Comparison of ENCODE assay signal across 20 cellular contexts in genomic region chrX:116284383-116284782, GRCh38.
A peak's percentile ranks its signal among the peaks of the same experiment; 100 is the strongest.
DNase-seq lines count a peak whose midpoint lies in the region; ATAC-seq, FAIRE-seq and TF ChIP-seq lines count a peak whose summit lies in the region.
"Had no signal": no experiment of that assay in that cellular context is flagged by ENCODE, and none has a peak within 500 bp of the region (broad histone marks: within the 10 kb centered on the region; RNA-seq: fewer than 3 reads in every experiment).

No MANE protein-coding gene starts in this region.

- no peak overlapping the region for H3K4me3 Mint-ChIP-seq in astrocyte (ENCODE audit: unreplicated experiment)
- H3K4me3 Mint-ChIP-seq: CD14-positive monocyte, IgD-negative memory B cell had no signal

- no peak overlapping the region for H2AFZ ChIP-seq in astrocyte (ENCODE audit: low read depth, low read length)

- no peaks in the 10 kb centered on the region for H3K79me2 ChIP-seq in astrocyte (ENCODE audit: insufficient read depth, low read length)

- FAIRE-seq in A549 (lab: Jason Lieb, UNC) = no peak
- no peak for FAIRE-seq in astrocyte (lab: Jason Lieb, UNC)
- FAIRE-seq: A204.1, G401.6, GM12891 had no signal

- TF ChIP-seq POLR2A in A549 (IDR thresholded peaks at IDR 0.05; ENCODE audit: low read length) = no peak

- peaks cover 4% of the 10 kb centered on the region for H3K4me1 Mint-ChIP-seq in astrocyte (ENCODE audit: low read depth, unreplicated experiment)
- H3K4me1 Mint-ChIP-seq: CD14-positive monocyte, IgD-negative memory B cell had no signal

- H3K4me3 ChIP-seq in A549 (no peak overlapping the region), astrocyte (ENCODE audit: insufficient read depth, low read depth, low read length) (no peak overlapping the region), tibial artery (no peak overlapping the region)
- H3K4me3 ChIP-seq: HAP-1, Peyer's patch, SJCRH30 had no signal

- POLR2A ChIA-PET in A549 (lab: Yijun Ruan, JAX) = no interaction called here

- peak overlapping the region in 1 of 2 experiments; percentile 14; a peak in 1 of 6 replicates for H3K27ac ChIP-seq in A549
- no peak overlapping the region for H3K27ac ChIP-seq in astrocyte (ENCODE audit: low read depth, low read length)
- H3K27ac ChIP-seq in tibial artery = no peak overlapping the region
- H3K27ac ChIP-seq: Peyer's patch, SJCRH30 had no signal

- H3K27me3 Mint-ChIP-seq in astrocyte (ENCODE audit: low read depth, unreplicated experiment) = no peaks in the 10 kb centered on the region
- H3K27me3 Mint-ChIP-seq: IgD-negative memory B cell had no signal

- TF ChIP-seq EP300 in A549 (IDR thresholded peaks at IDR 0.05) = no peak

- TF ChIP-seq CTCF in A549 (IDR thresholded peaks at IDR 0.05) (no peak), astrocyte (IDR thresholded peaks at IDR 0.05; ENCODE audit: insufficient read depth, low read depth, low read length) (no peak), tibial artery (IDR thresholded peaks at IDR 0.05) (no peak)

- H3K4me1 ChIP-seq in A549 (0 out of 3 replicates have a peak, but pooled peaks cover 8% of the 10 kb centered on the region), astrocyte (ENCODE audit: insufficient read depth, low read length) (no peaks in the 10 kb centered on the region), tibial artery (no peaks in the 10 kb centered on the region)
- H3K4me1 ChIP-seq: HAP-1, Peyer's patch had no signal

- WGBS in A549 (ENCODE audit: missing lambda C conversion rate) = 11% methylated on average over 1 of the region's 1 CpG

- H3K36me3 ChIP-seq in astrocyte (ENCODE audit: insufficient read depth, low read length) (no peaks in the 10 kb centered on the region), tibial artery (no peaks in the 10 kb centered on the region)
- H3K36me3 ChIP-seq: HAP-1, Peyer's patch, SJCRH30 had no signal

- no peaks in the 10 kb centered on the region for H3K9me3 Mint-ChIP-seq in astrocyte (ENCODE audit: unreplicated experiment)

- H3K27ac Mint-ChIP-seq in astrocyte (ENCODE audit: unreplicated experiment) = peak overlapping the region; percentile 2
- H3K27ac Mint-ChIP-seq: CD14-positive monocyte, IgD-negative memory B cell had no signal

- H3K9ac ChIP-seq in astrocyte (ENCODE audit: low read length) = no peak overlapping the region

- no peak for TF ChIP-seq RAD21 in A549 (conservative IDR thresholded peaks at IDR 0.05 in 1 of 2, IDR thresholded peaks at IDR 0.05 in 1 of 2)

- ATAC-seq in A549 = no peak
- no peak for ATAC-seq in HG03045 (IDR thresholded peaks at IDR 0.05; ENCODE audit: unreplicated experiment)
- ATAC-seq in HG03175 (IDR thresholded peaks at IDR 0.05; ENCODE audit: unreplicated experiment) = no peak

- H3K27me3 ChIP-seq in astrocyte (ENCODE audit: insufficient read depth, low read length) (no peaks in the 10 kb centered on the region), tibial artery (no peaks in the 10 kb centered on the region)
- H3K27me3 ChIP-seq: Peyer's patch, SJCRH30 had no signal

- H3K4me2 ChIP-seq in A549 (peak overlapping the region; percentile 45), astrocyte (ENCODE audit: low read length) (no peak overlapping the region)

- H3K9me3 ChIP-seq in A549 = no peaks in the 10 kb centered on the region
- no peaks in the 10 kb centered on the region for H3K9me3 ChIP-seq in astrocyte (ENCODE audit: insufficient read depth, low read depth, low read length)
- H3K9me3 ChIP-seq in tibial artery = no peaks in the 10 kb centered on the region
- H3K9me3 ChIP-seq: HAP-1, Peyer's patch, SJCRH30 had no signal

- CTCF ChIA-PET in A549 (lab: Yijun Ruan, JAX) = no interaction called here

- intact Hi-C loops in tibial artery (cut with DNase I; ENCODE audit: low total_unique reads) = no loop called here

- no peaks in the 10 kb centered on the region for H3K36me3 Mint-ChIP-seq in astrocyte (ENCODE audit: low read depth, unreplicated experiment)
- H3K36me3 Mint-ChIP-seq: CD14-positive monocyte, IgD-negative memory B cell had no signal

- H4K20me1 ChIP-seq in astrocyte (ENCODE audit: insufficient read depth, low read length) = no peaks in the 10 kb centered on the region

- DNase-seq in A549 (ENCODE audit: low read depth in 1 of 2, low spot score in 1 of 2) (peak in 1 of 2 experiments; percentile 58), M059J (ENCODE audit: low read depth) (peak; percentile 87), astrocyte (ENCODE audit: low read depth) (no peak), kidney tubule cell (ENCODE audit: low spot score) (peak; percentile 16), RPMI8226 (no peak), tibial artery (no peak)
- DNase-seq: COR-L47, NCI-H146, NCI-H446 treated with DMSO at 0.1 percent for 48 hours, NCI-H774, Peyer's patch, SJCRH30 had no signal

TF ChIP-seq in A549, 52 proteins besides CTCF, POLR2A, EP300 and RAD21:
- no peak for TF ChIP-seq CEBPB (IDR thresholded peaks at IDR 0.05)
- TF ChIP-seq MAFK (IDR thresholded peaks at IDR 0.05; ENCODE audit: partially characterized antibody) = no peak
- no peak for TF ChIP-seq HOXB5 (CRISPR knock-in tag; IDR thresholded peaks at IDR 0.05)
- TF ChIP-seq RCOR1 (IDR thresholded peaks at IDR 0.05; ENCODE audit: low read depth, low read length) = no peak
- no peak for TF ChIP-seq USF2 (IDR thresholded peaks at IDR 0.05)
- no peak for TF ChIP-seq HOXB13 (CRISPR knock-in tag; IDR thresholded peaks at IDR 0.05; ENCODE audit: low read depth)
- no peak for TF ChIP-seq HMGXB4 (CRISPR knock-in tag; IDR thresholded peaks at IDR 0.05; ENCODE audit: borderline replicate concordance)
- no peak for TF ChIP-seq JUN (IDR thresholded peaks at IDR 0.05)
- no peak for TF ChIP-seq POLR2AphosphoS2 (conservative IDR thresholded peaks at IDR 0.05; ENCODE audit: low read length)
- no peak for TF ChIP-seq ESRRA (IDR thresholded peaks at IDR 0.05; ENCODE audit: borderline replicate concordance, low read length)
- no peak for TF ChIP-seq PBX3 (IDR thresholded peaks at IDR 0.05)

Comparison
In these comparisons a context has a peak if more than half of its experiments do, and no peak if none do; other contexts are left out.
1. DNase-seq: peak in M059J (single experiment) and kidney tubule cell (single experiment); none in astrocyte (single experiment), RPMI8226 (single experiment) and tibial artery (0 of 2).